Comparison of ENCODE assay signal across 8 cellular contexts in genomic region chr22:44697423-44698179, GRCh38. TPM values are rescaled to one million over a fixed set of nuclear protein-coding genes. Genes with fewer than 3 reads are reported as not detected.
DNase-seq lines count a peak whose midpoint lies in the region; ATAC-seq and TF ChIP-seq lines count a peak whose summit lies in the region.

No MANE protein-coding gene starts in this region.

- no peak overlapping the region for H3K27ac Mint-ChIP-seq in WTC11
- H3K27ac Mint-ChIP-seq in MCF 10A (ENCODE audit: low read depth, unreplicated experiment): no peak overlapping the region

- no peaks in the 10 kb centered on the region for H3K9me3 Mint-ChIP-seq in WTC11
- no peaks in the 10 kb centered on the region for H3K9me3 Mint-ChIP-seq in MCF 10A (ENCODE audit: unreplicated experiment)

- H3K4me1 Mint-ChIP-seq in WTC11 (peaks cover 4% of the 10 kb centered on the region; the same call in 1 of the 2 replicates), MCF 10A (ENCODE audit: insufficient read depth, unreplicated experiment) (no peaks in the 10 kb centered on the region)

- ATAC-seq in WTC11 (peak; percentile 69), HG03342 (IDR thresholded peaks at IDR 0.05; ENCODE audit: unreplicated experiment) (no peak), HG03469 (IDR thresholded peaks at IDR 0.05; ENCODE audit: unreplicated experiment) (no peak)

- H3K27me3 Mint-ChIP-seq in WTC11 (ENCODE audit: low read depth) (peaks cover 21% of the 10 kb centered on the region), MCF 10A (ENCODE audit: insufficient read depth, unreplicated experiment) (no peaks in the 10 kb centered on the region)

- DNase-seq in GM06990 (ENCODE audit: extremely low read depth, insufficient read length) (peak; percentile 75), MG63 (peak; percentile 84), WTC11 (ENCODE audit: low spot score) (peak; percentile 93), MCF 10A (ENCODE audit: unreplicated experiment) (peak; percentile 77), kidney epithelial cell (ENCODE audit: low read depth) (no peak)
- peak; percentile 82 for DNase-seq in stimulated activated CD4-positive, alpha-beta T cell treated with anti-CD3 and anti-CD28 coated beads, Interleukin-1b, Interleukin-23, amount 100 ng/mL, for 48 hours

- H3K27me3 ChIP-seq in GM06990 (replicated peaks; ENCODE audit: control insufficient read depth, insufficient read depth, low read length) (0 out of 2 replicates have a peak, but pooled peaks cover 1% of the 10 kb centered on the region), MG63 (no peaks in the 10 kb centered on the region), kidney epithelial cell (ENCODE audit: control insufficient read depth, insufficient read depth, low read length) (no peaks in the 10 kb centered on the region)

- H3K4me3 ChIP-seq in GM06990 (replicated peaks; ENCODE audit: low read depth, low read length) (no peak overlapping the region), MG63 (no peak overlapping the region), kidney epithelial cell (ENCODE audit: low read depth, low read length) (no peak overlapping the region)

- POLR2A ChIA-PET in WTC11 (lab: Charles Lee): no interaction called here
- POLR2A ChIA-PET in MCF 10A (lab: Yijun Ruan, JAX): no interaction called here

- intact Hi-C loops in MCF 10A (cut with micrococcal nuclease): loop anchor here (1.0 kb wide), 1 partner anchor 39 kb away; no protein-coding TSS in a partner anchor

- CTCF ChIA-PET in WTC11 (lab: Charles Lee): interaction anchor here (1.3 to 2.3 kb wide), 4 partner anchors 9 to 41 kb away, joined by 3 to 18 read pairs (median 6); no protein-coding TSS in a partner anchor
- CTCF ChIA-PET in MCF 10A (lab: Yijun Ruan, JAX): interaction anchor here (0.6 to 2.3 kb wide), 13 partner anchors 10 to 1626 kb away, joined by 3 to 11 read pairs (median 3); no protein-coding TSS in a partner anchor

- no peaks in the 10 kb centered on the region for H3K36me3 Mint-ChIP-seq in WTC11
- H3K36me3 Mint-ChIP-seq in MCF 10A (ENCODE audit: insufficient read depth, unreplicated experiment): no peaks in the 10 kb centered on the region

- TF ChIP-seq CTCF in GM06990 (IDR thresholded peaks at IDR 0.05; ENCODE audit: insufficient read depth, low read length, poor library complexity, severe bottlenecking): peak; percentile 94
- peak; percentile 99 for TF ChIP-seq CTCF in WTC11 (IDR thresholded peaks at IDR 0.05)
- TF ChIP-seq CTCF in MCF 10A (IDR thresholded peaks at IDR 0.05; ENCODE audit: unreplicated experiment): peak; percentile 85
- peak; percentile 93 for TF ChIP-seq CTCF in kidney epithelial cell (IDR thresholded peaks at IDR 0.05; ENCODE audit: insufficient read depth, low read length, poor library complexity, severe bottlenecking)

- H3K36me3 ChIP-seq in GM06990 (ENCODE audit: control insufficient read depth, insufficient read depth, low read length) (no peaks in the 10 kb centered on the region), MG63 (no peaks in the 10 kb centered on the region), kidney epithelial cell (ENCODE audit: control insufficient read depth, insufficient read depth, low read length) (no peaks in the 10 kb centered on the region)

- no peak overlapping the region for H3K4me3 Mint-ChIP-seq in WTC11
- H3K4me3 Mint-ChIP-seq in MCF 10A (ENCODE audit: unreplicated experiment): no peak overlapping the region

- H3K9me3 ChIP-seq in MG63: no peaks in the 10 kb centered on the region

- BruUV-seq in MCF 10A (replicated peaks; lab: Mats Ljungman, UMichigan): no TSS peak

TF ChIP-seq in WTC11, 78 proteins besides CTCF, POLR2A, EP300 and RAD21:
- TF ChIP-seq SP1 (CRISPR knock-in tag; conservative IDR thresholded peaks at IDR 0.05) (peak; percentile 66), ZNF263 (CRISPR knock-in tag; IDR thresholded peaks at IDR 0.05; ENCODE audit: low read depth) (no peak), ETV6 (CRISPR knock-in tag; IDR thresholded peaks at IDR 0.05) (peak; percentile 76; the same call in 1 of the 2 replicates), FOXP1 (CRISPR knock-in tag; IDR thresholded peaks at IDR 0.05; ENCODE audit: borderline replicate concordance) (peak; percentile 54; the same call in 1 of the 2 replicates), ATF2 (CRISPR knock-in tag; IDR thresholded peaks at IDR 0.05; ENCODE audit: borderline replicate concordance, low read depth) (no peak), HMGXB4 (CRISPR knock-in tag; IDR thresholded peaks at IDR 0.05) (0 out of 2 replicates have a peak, but pooled peaks have one; percentile 25), MAX (CRISPR knock-in tag; IDR thresholded peaks at IDR 0.05) (peak; percentile 34; the same call in 1 of the 2 replicates), ZNF423 (CRISPR knock-in tag; IDR thresholded peaks at IDR 0.05) (peak; percentile 29; the same call in 1 of the 2 replicates), GTF2I (CRISPR knock-in tag; conservative IDR thresholded peaks at IDR 0.05) (peak; percentile 91), NR1H2 (CRISPR knock-in tag; IDR thresholded peaks at IDR 0.05) (no peak)
TF ChIP-seq in WTC11: peak in this region for 7.

RNA-seq across cellular contexts. Expression of gene PRR5, which starts 4.4 kb away (rescaled TPM):
- total RNA-seq in MG63 (2014; rRNA removed; shearing (Covaris generic); ENCODE audit: low replicate concordance): 24.0 and 45.5 TPM in 2 replicates
- total RNA-seq in WTC11 (2021) (12.3 to 15.6 TPM (median 13.6 TPM) in 3 replicates), MCF 10A (2022) (7.9 and 11.0 TPM in 2 replicates), kidney epithelial cell (13.6 and 14.3 TPM in 2 replicates)

RNA-seq across cellular contexts. Expression of gene ARHGAP8, which starts 54.8 kb away (rescaled TPM):
- not detected in 2 replicates for total RNA-seq in MG63 (2014; rRNA removed; shearing (Covaris generic); ENCODE audit: low replicate concordance)
- total RNA-seq in WTC11 (2021) (50.5 to 61.4 TPM (median 58.0 TPM) in 3 replicates), MCF 10A (2022) (10.3 and 18.6 TPM in 2 replicates), kidney epithelial cell (22.6 and 22.9 TPM in 2 replicates)

Comparison
In these comparisons a context has a peak if more than half of its experiments do, and no peak if none do; other contexts are left out.
1. RNA of gene ARHGAP8, which starts 54.8 kb away (total RNA-seq): 50.5 to 61.4 TPM in WTC11, 22.6 to 22.9 TPM in kidney epithelial cell and 10.3 to 18.6 TPM in MCF 10A; not detected in MG63; every median in the first group is over 10 times any median in the second.
2. Peak in every context shown above with its lines, with median percentiles within 50 percentile points of each other: CTCF ChIP-seq.